9 cellular contexts compared by ENCODE assay signal in the genomic region with DNA sequence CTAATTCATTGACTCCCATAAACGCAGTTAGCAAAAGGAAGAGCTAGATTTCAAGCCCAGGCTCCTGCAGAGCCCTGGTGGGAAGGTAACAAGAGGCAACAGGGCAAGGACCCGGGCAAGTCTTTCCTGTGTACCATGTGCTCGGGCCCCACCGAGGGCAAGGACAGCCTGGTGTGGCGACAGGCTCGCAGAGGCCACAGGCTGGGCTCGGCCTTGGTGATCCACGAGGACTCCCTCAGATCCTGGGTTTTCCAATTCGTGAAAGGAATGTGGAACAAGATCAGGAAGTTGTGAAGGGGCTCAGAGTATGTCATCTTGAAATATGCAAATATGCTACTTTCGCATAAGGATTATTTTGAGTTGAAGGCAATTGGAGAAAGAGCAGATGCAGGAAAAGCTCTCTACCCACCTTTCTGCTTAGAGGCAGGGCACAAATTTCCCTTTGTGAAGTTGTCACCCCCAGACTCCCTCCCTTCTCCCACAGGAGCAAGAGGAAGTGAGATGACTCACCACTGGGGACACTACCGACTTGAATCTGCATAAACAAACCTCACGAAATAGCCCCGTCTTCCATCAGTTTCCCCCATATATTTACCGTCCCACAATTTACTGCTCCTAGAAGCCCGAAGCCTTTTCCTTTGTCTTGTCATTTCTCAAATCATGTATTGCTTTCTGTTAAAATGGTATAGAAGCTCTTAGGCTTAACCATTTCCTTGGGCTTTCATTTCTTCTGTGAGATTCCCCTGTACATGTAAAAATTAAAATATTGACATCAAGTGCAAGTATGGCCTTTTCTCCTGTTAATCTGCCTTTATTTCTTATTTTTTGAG.
DNase-seq lines count a peak whose midpoint lies in the region; ATAC-seq lines count a peak whose summit lies in the region.
"Had no signal": no experiment of that assay in that cellular context is flagged by ENCODE, and none has a peak within 500 bp of the region (broad histone marks: within the 10 kb centered on the region; RNA-seq: fewer than 3 reads in every experiment).

No MANE protein-coding gene starts in this region.

- no peak overlapping the region for H3K4me3 Mint-ChIP-seq in activated naive CD8-positive, alpha-beta T cell treated with anti-CD3 and anti-CD28 coated beads for 36 hours
- H3K4me3 Mint-ChIP-seq in T-helper 2 cell treated with Interferon-gamma antibody and Interleukin-4, amounts not matched to agents 5 μg/mL and 100 μg/mL, for 36 hours, result no peak overlapping the region

- ATAC-seq in right cardiac atrium, result no peak

- peak overlapping the region; percentile 34 for H3K27ac Mint-ChIP-seq in activated naive CD8-positive, alpha-beta T cell treated with anti-CD3 and anti-CD28 coated beads for 36 hours
- no peak overlapping the region for H3K27ac Mint-ChIP-seq in T-helper 2 cell treated with Interferon-gamma antibody and Interleukin-4, amounts not matched to agents 5 μg/mL and 100 μg/mL, for 36 hours

- H3K36me3 Mint-ChIP-seq in activated naive CD8-positive, alpha-beta T cell treated with anti-CD3 and anti-CD28 coated beads for 36 hours, result no peaks in the 10 kb centered on the region
- no peaks in the 10 kb centered on the region for H3K36me3 Mint-ChIP-seq in T-helper 2 cell treated with Interferon-gamma antibody and Interleukin-4, amounts not matched to agents 5 μg/mL and 100 μg/mL, for 36 hours (ENCODE audit: low read depth)

- H3K9me3 ChIP-seq in mesenchymal stem cell (ENCODE audit: control insufficient read depth, low read length) (no peaks in the 10 kb centered on the region), right cardiac atrium (ENCODE audit: control insufficient read depth, low read length) (no peaks in the 10 kb centered on the region)

- H2AK5ac ChIP-seq in mesenchymal stem cell (ENCODE audit: low read length, severe bottlenecking), result no peak overlapping the region

- no peak overlapping the region for H2BK15ac ChIP-seq in mesenchymal stem cell (ENCODE audit: low read depth, poor library complexity, severe bottlenecking)

- DNase-seq in COLO829 (ENCODE audit: low spot score), result peak; percentile 54
- DNase-seq in HT1080 (ENCODE audit: low read depth), result peak; percentile 65
- DNase-seq in activated naive CD8-positive, alpha-beta T cell treated with anti-CD3 and anti-CD28 coated beads for 36 hours, result no peak
- peak; percentile 71 for DNase-seq in mesenchymal stem cell
- DNase-seq in central memory CD4-positive, alpha-beta T cell, result no peak
- DNase-seq in T-helper 2 cell treated with Interferon-gamma antibody and Interleukin-4, amounts not matched to agents 5 μg/mL and 100 μg/mL, for 36 hours (ENCODE audit: low spot score), result no peak
- no peak for DNase-seq in right cardiac atrium
- no peak for DNase-seq in NCI-H2107 treated with DMSO at 0.1 percent for 48 hours (lab: John Stamatoyannopoulos, UW; ENCODE audit: unreplicated experiment)
- DNase-seq: left cardiac atrium had no signal

- intact Hi-C loops in right cardiac atrium (cut with DNase I), result no loop called here

- H2BK12ac ChIP-seq in mesenchymal stem cell (ENCODE audit: low read length in 2 of 2), result peak overlapping the region; percentile 27 to 57

- peak overlapping the region in 1 of 2 experiments; percentile 67 for H3K18ac ChIP-seq in mesenchymal stem cell (ENCODE audit: low read depth in 1 of 2, low read length in 2 of 2)

- H3K4me2 ChIP-seq in mesenchymal stem cell (ENCODE audit: low read length, poor library complexity, severe bottlenecking), result no peak overlapping the region

- no peak overlapping the region for H3K4ac ChIP-seq in mesenchymal stem cell (ENCODE audit: low read depth in 1 of 2, low read length in 2 of 2)

- peak overlapping the region; percentile 6 for H2AFZ ChIP-seq in mesenchymal stem cell (ENCODE audit: low read depth, low read length)

- H3K27ac ChIP-seq in mesenchymal stem cell (ENCODE audit: low read length, poor library complexity, severe bottlenecking), result no peak overlapping the region
- no peak overlapping the region for H3K27ac ChIP-seq in right cardiac atrium (ENCODE audit: low read length)

- H3K9me3 Mint-ChIP-seq in activated naive CD8-positive, alpha-beta T cell treated with anti-CD3 and anti-CD28 coated beads for 36 hours, result no peaks in the 10 kb centered on the region
- H3K9me3 Mint-ChIP-seq in T-helper 2 cell treated with Interferon-gamma antibody and Interleukin-4, amounts not matched to agents 5 μg/mL and 100 μg/mL, for 36 hours, result no peaks in the 10 kb centered on the region

- H3K9ac ChIP-seq in mesenchymal stem cell (ENCODE audit: low read length), result no peak overlapping the region

- H3K4me1 Mint-ChIP-seq in activated naive CD8-positive, alpha-beta T cell treated with anti-CD3 and anti-CD28 coated beads for 36 hours, result peaks cover 23% of the 10 kb centered on the region
- peaks cover 3% of the 10 kb centered on the region for H3K4me1 Mint-ChIP-seq in T-helper 2 cell treated with Interferon-gamma antibody and Interleukin-4, amounts not matched to agents 5 μg/mL and 100 μg/mL, for 36 hours (ENCODE audit: low read depth)

- WGBS in mesenchymal stem cell, result 42% methylated on average over 14 of the region's 15 CpGs
- 71% methylated on average over 15 of the region's 15 CpGs for WGBS in right cardiac atrium

- no peaks in the 10 kb centered on the region for H3K27me3 ChIP-seq in mesenchymal stem cell (ENCODE audit: control insufficient read depth in 1 of 2, insufficient read depth in 1 of 2, low read length in 2 of 2)
- H3K27me3 ChIP-seq in right cardiac atrium (ENCODE audit: control insufficient read depth, insufficient read depth), result no peaks in the 10 kb centered on the region

- H3K27me3 Mint-ChIP-seq in activated naive CD8-positive, alpha-beta T cell treated with anti-CD3 and anti-CD28 coated beads for 36 hours, result peaks cover 15% of the 10 kb centered on the region
- peaks cover 19% of the 10 kb centered on the region for H3K27me3 Mint-ChIP-seq in T-helper 2 cell treated with Interferon-gamma antibody and Interleukin-4, amounts not matched to agents 5 μg/mL and 100 μg/mL, for 36 hours (ENCODE audit: low read depth)

- no peak overlapping the region for H3K14ac ChIP-seq in mesenchymal stem cell (ENCODE audit: low read length in 2 of 2)

- no peaks in the 10 kb centered on the region for H3K36me3 ChIP-seq in mesenchymal stem cell (ENCODE audit: control insufficient read depth in 1 of 2, insufficient read depth in 2 of 2, low read depth in 1 of 2, low read length in 2 of 2)

- H4K8ac ChIP-seq in mesenchymal stem cell (ENCODE audit: low read length), result peak overlapping the region; percentile 41

- peak overlapping the region; percentile 73 for H4K91ac ChIP-seq in mesenchymal stem cell (ENCODE audit: low read length)

- H3K4me3 ChIP-seq in mesenchymal stem cell (ENCODE audit: insufficient read depth in 1 of 2, low read depth in 1 of 2, low read length in 2 of 2) (no peak overlapping the region), right cardiac atrium (ENCODE audit: low read length) (no peak overlapping the region)

- no peak overlapping the region for H2BK5ac ChIP-seq in mesenchymal stem cell (ENCODE audit: low read depth, low read length, poor library complexity, severe bottlenecking)

- H3K79me1 ChIP-seq in mesenchymal stem cell (replicated peaks; ENCODE audit: low read length, poor library complexity, severe bottlenecking), result no peaks in the 10 kb centered on the region

- H3K4me1 ChIP-seq in mesenchymal stem cell (ENCODE audit: control insufficient read depth, insufficient read depth, low read depth, low read length) (peaks cover 6% of the 10 kb centered on the region), right cardiac atrium (ENCODE audit: control insufficient read depth, insufficient read depth, low read length) (peaks cover 6% of the 10 kb centered on the region)

- H3K23ac ChIP-seq in mesenchymal stem cell (ENCODE audit: low read length in 2 of 2), result no peak overlapping the region

- H2BK120ac ChIP-seq in mesenchymal stem cell (ENCODE audit: low read depth, low read length), result no peak overlapping the region

Comparison
In these comparisons a context has a peak if more than half of its experiments do, and no peak if none do; other contexts are left out.
1. DNase-seq: peak in COLO829 (single experiment), HT1080 (single experiment) and mesenchymal stem cell (single experiment); none in activated naive CD8-positive, alpha-beta T cell treated with anti-CD3 and anti-CD28 coated beads for 36 hours (single experiment), central memory CD4-positive, alpha-beta T cell (single experiment), T-helper 2 cell treated with Interferon-gamma antibody and Interleukin-4, amounts not matched to agents 5 μg/mL and 100 μg/mL, for 36 hours (single experiment), right cardiac atrium (0 of 3) and NCI-H2107 treated with DMSO at 0.1 percent for 48 hours (single experiment).